In the genomic region with DNA sequence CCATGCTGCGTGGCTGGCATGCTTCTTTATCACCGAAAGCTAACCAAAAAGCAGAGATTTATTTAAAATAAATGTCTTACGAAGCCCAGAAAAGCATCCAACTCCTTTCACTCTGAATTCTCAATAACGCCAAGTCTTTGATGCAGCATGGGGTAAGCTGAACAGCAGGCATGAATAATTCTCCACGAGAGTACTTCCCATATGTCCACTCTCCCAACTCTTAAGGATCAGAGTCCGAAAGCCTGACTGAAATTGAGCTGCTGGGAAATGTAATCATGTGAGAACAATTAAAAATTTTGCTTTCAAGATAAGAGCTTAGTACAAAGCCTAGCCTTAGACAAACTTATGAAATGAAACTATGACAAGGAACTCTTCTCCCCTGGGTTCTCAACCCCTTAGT, we compare ENCODE assay signal across 18 cellular contexts.
"Had no signal": no experiment of that assay in that cellular context is flagged by ENCODE, and none has a peak within 500 bp of the region (broad histone marks: within the 10 kb centered on the region; RNA-seq: fewer than 3 reads in every experiment).

No MANE protein-coding gene starts in this region.

- H3K36me3 ChIP-seq: gastroesophageal sphincter, heart right ventricle, uterus had no signal

- H3K4me1 ChIP-seq: gastroesophageal sphincter, heart right ventricle, uterus had no signal

- H3K9me3 Mint-ChIP-seq: neural crest cell had no signal

- DNase-seq: activated CD4-positive, alpha-beta T cell treated with anti-CD3 and anti-CD28 coated beads, Interleukin-2, amount 10 ng/mL, durations not matched to agents 7 days and 5 days; activated CD4-positive, CD25-positive, alpha-beta regulatory T cell; activated CD8-positive, alpha-beta memory T cell treated with anti-CD3 and anti-CD28 coated beads for 24 hours; activated naive CD4-positive, alpha-beta T cell treated with Interleukin-2 at 50 U/mL for 16 hours; anterior cingulate cortex; cerebellar nuclear complex; heart right ventricle; mesenchymal stem cell; stimulated activated CD4-positive, alpha-beta T cell treated with anti-CD3 and anti-CD28 coated beads, Interleukin-12 subunit alpha, Interleukin-12 subunit beta, amount 100 ng/mL, for 4 hours; stimulated activated CD4-positive, alpha-beta T cell treated with anti-CD3 and anti-CD28 coated beads, Interleukin-2, amount 100 ng/mL, for 24 hours; T-helper 2 cell; uterus had no signal

- H3K4me3 Mint-ChIP-seq: activated CD4-positive, alpha-beta T cell treated with anti-CD3 and anti-CD28 coated beads, Interleukin-2, amount 10 ng/mL, durations not matched to agents 7 days and 5 days; neural crest cell had no signal

- H3K27ac Mint-ChIP-seq: activated CD4-positive, alpha-beta T cell treated with anti-CD3 and anti-CD28 coated beads, Interleukin-2, amount 10 ng/mL, durations not matched to agents 7 days and 5 days had no signal

- H3K4me1 Mint-ChIP-seq: activated CD4-positive, alpha-beta T cell treated with anti-CD3 and anti-CD28 coated beads, Interleukin-2, amount 10 ng/mL, durations not matched to agents 7 days and 5 days; neural crest cell had no signal

- FAIRE-seq: islet of Langerhans, TTC549 had no signal

- H3K27me3 ChIP-seq: gastroesophageal sphincter, heart right ventricle, uterus had no signal

- H3K9me3 ChIP-seq: gastroesophageal sphincter, heart right ventricle, uterus had no signal

- H3K4me3 ChIP-seq: gastroesophageal sphincter, heart right ventricle, uterus had no signal

- ATAC-seq: gastroesophageal sphincter, heart right ventricle, left lobe of liver had no signal

- H3K27ac ChIP-seq: epithelial cell of prostate, gastroesophageal sphincter, heart right ventricle, uterus had no signal
